17 cellular contexts compared by ENCODE assay signal in the genomic region with DNA sequence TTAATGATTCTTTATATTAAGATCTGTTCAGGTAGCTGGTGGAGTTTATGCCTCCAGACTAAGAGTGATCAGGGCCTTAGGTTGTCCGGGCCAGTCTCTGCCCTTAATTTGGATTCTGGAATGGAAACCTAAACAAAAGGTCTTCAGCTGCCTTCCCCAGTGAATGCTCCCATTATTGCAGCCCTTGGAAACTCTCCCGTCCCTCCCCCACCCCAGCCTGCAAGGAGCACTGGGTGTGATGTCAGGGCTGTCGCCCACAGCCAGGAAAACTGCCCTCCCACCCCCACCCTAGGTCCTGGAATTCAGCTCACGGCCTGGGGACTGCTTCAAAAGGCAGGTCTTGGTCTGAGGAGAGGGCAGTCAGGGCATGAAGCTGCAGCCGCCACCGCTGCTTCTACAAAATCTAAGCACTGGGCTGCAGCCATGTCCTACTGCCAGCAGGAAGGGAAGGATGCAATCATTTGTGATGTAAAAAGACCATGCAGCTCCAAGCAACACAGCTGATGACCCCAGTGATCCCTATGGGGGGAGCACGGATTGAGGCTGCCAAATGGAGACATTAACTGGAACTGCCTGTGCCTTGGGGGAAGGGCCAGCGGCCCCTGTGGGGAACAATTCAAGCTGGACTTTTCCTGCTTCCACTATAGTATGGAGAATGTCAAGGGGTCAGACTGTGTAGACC. TPM values are rescaled to one million over a fixed set of nuclear protein-coding genes. Genes with fewer than 3 reads are reported as not detected.
DNase-seq lines count a peak whose midpoint lies in the region; ATAC-seq and TF ChIP-seq lines count a peak whose summit lies in the region.
"Had no signal": no experiment of that assay in that cellular context is flagged by ENCODE, and none has a peak within 500 bp of the region (broad histone marks: within the 10 kb centered on the region; RNA-seq: fewer than 3 reads in every experiment).

No MANE protein-coding gene starts in this region.

- H3K79me2 ChIP-seq in mesendoderm (ENCODE audit: control insufficient read depth, insufficient read depth, low read length) = no peaks in the 10 kb centered on the region

- peaks cover 47% of the 10 kb centered on the region for H3K36me3 Mint-ChIP-seq in stimulated activated naive CD8-positive, alpha-beta T cell treated with anti-CD3 and anti-CD28 coated beads, Interleukin-15, Interleukin-2, amounts not matched to agents 100 ng/mL and 50 ng/mL, for 24 hours (ENCODE audit: low read depth)

- no peak overlapping the region for H2BK15ac ChIP-seq in mesendoderm (replicated peaks; ENCODE audit: low read depth)

- H2BK5ac ChIP-seq in mesendoderm (ENCODE audit: low read length) = no peak overlapping the region

- no peak overlapping the region for H3K9ac ChIP-seq in mesendoderm (ENCODE audit: low read length)

- peaks cover 9% of the 10 kb centered on the region for H3K4me1 Mint-ChIP-seq in stimulated activated naive CD8-positive, alpha-beta T cell treated with anti-CD3 and anti-CD28 coated beads, Interleukin-15, Interleukin-2, amounts not matched to agents 100 ng/mL and 50 ng/mL, for 24 hours (ENCODE audit: low read depth)

- no peak overlapping the region for H3K4me3 Mint-ChIP-seq in stimulated activated naive CD8-positive, alpha-beta T cell treated with anti-CD3 and anti-CD28 coated beads, Interleukin-15, Interleukin-2, amounts not matched to agents 100 ng/mL and 50 ng/mL, for 24 hours
- H3K4me3 Mint-ChIP-seq: activated T-helper 1 cell treated with anti-CD3 and anti-CD28 coated beads, Interleukin-12 subunit alpha, Interleukin-12 subunit beta, Interleukin-2, Interleukin-4 antibody, amounts not matched to agents 30 ng/mL and 10 ng/mL and 1 ng/mL, durations not matched to agents 14 hours and 24 hours and 36 hours; natural killer cell treated with Interleukin-12 subunit alpha and Interleukin-12 subunit beta and Interleukin-15 and Interleukin-18, amount 100 ng/mL, for 72 hours had no signal

- no peak for TF ChIP-seq CTCF in esophagus squamous epithelium (IDR thresholded peaks at IDR 0.05)

- H3K4me2 ChIP-seq in mesendoderm (ENCODE audit: low read length) = no peak overlapping the region

- no peaks in the 10 kb centered on the region for H3K9me3 Mint-ChIP-seq in stimulated activated naive CD8-positive, alpha-beta T cell treated with anti-CD3 and anti-CD28 coated beads, Interleukin-15, Interleukin-2, amounts not matched to agents 100 ng/mL and 50 ng/mL, for 24 hours
- H3K9me3 Mint-ChIP-seq: activated T-helper 1 cell treated with anti-CD3 and anti-CD28 coated beads, Interleukin-12 subunit alpha, Interleukin-12 subunit beta, Interleukin-2, Interleukin-4 antibody, amounts not matched to agents 30 ng/mL and 10 ng/mL and 1 ng/mL, durations not matched to agents 14 hours and 24 hours and 36 hours; natural killer cell treated with Interleukin-12 subunit alpha and Interleukin-12 subunit beta and Interleukin-15 and Interleukin-18, amount 100 ng/mL, for 72 hours had no signal

- no peak overlapping the region for H4K5ac ChIP-seq in mesendoderm (ENCODE audit: low read length)

- H3K9me3 ChIP-seq in esophagus squamous epithelium = no peaks in the 10 kb centered on the region
- H3K9me3 ChIP-seq: upper lobe of right lung had no signal

- H3K27ac ChIP-seq in esophagus squamous epithelium (peak overlapping the region in 3 of 4 donors; percentile 44 to 58 (median 56)), mesendoderm (ENCODE audit: low read depth, low read length) (peak overlapping the region; percentile 14)
- H3K27ac ChIP-seq: upper lobe of right lung had no signal

- peak overlapping the region; percentile 12 for H3K27ac Mint-ChIP-seq in stimulated activated naive CD8-positive, alpha-beta T cell treated with anti-CD3 and anti-CD28 coated beads, Interleukin-15, Interleukin-2, amounts not matched to agents 100 ng/mL and 50 ng/mL, for 24 hours

- no peak overlapping the region for H3K4ac ChIP-seq in mesendoderm (ENCODE audit: low read depth, low read length)

- no peak overlapping the region for H4K8ac ChIP-seq in mesendoderm (ENCODE audit: low read depth, low read length)

- H3K27me3 ChIP-seq in esophagus squamous epithelium (no peaks in the 10 kb centered on the region), mesendoderm (ENCODE audit: insufficient read depth, low read length, poor library complexity) (no peaks in the 10 kb centered on the region)
- H3K27me3 ChIP-seq: upper lobe of right lung had no signal

- H3K18ac ChIP-seq in mesendoderm (ENCODE audit: low read length) = no peak overlapping the region

- 71 to 81% methylated on average over 3 to 4 of the region's 8 CpGs for WGBS in esophagus squamous epithelium, 2 donors
- no CpG with 5 or more reads among the region's 8 CpGs for WGBS in mesendoderm (ENCODE audit: extremely low coverage, insufficient coverage, low lambda C conversion rate)

- ATAC-seq in stimulated activated naive CD8-positive, alpha-beta T cell treated with anti-CD3 and anti-CD28 coated beads, Interleukin-15, Interleukin-2, amounts not matched to agents 100 U/mL and 50 U/mL, for 24 hours = no peak
- ATAC-seq in GM21367 (IDR thresholded peaks at IDR 0.05; ENCODE audit: unreplicated experiment) (no peak), GM19328 (IDR thresholded peaks at IDR 0.05; ENCODE audit: unreplicated experiment) (no peak), HG03342 (IDR thresholded peaks at IDR 0.05; ENCODE audit: unreplicated experiment) (no peak)
- ATAC-seq: HCT116; natural killer cell treated with Interleukin-12 subunit alpha and Interleukin-12 subunit beta and Interleukin-15 and Interleukin-18, amount 100 ng/mL, for 72 hours; upper lobe of right lung had no signal

- no peak overlapping the region for H3K23ac ChIP-seq in mesendoderm (ENCODE audit: low read length)

- no peak overlapping the region for H2BK120ac ChIP-seq in mesendoderm (ENCODE audit: low read depth, low read length)

- H3K79me1 ChIP-seq in mesendoderm (ENCODE audit: low read length) = peaks cover 10% of the 10 kb centered on the region

- H3K27me3 Mint-ChIP-seq in stimulated activated naive CD8-positive, alpha-beta T cell treated with anti-CD3 and anti-CD28 coated beads, Interleukin-15, Interleukin-2, amounts not matched to agents 100 ng/mL and 50 ng/mL, for 24 hours = no peaks in the 10 kb centered on the region
- H3K27me3 Mint-ChIP-seq: natural killer cell treated with Interleukin-12 subunit alpha and Interleukin-12 subunit beta and Interleukin-15 and Interleukin-18, amount 100 ng/mL, for 72 hours had no signal

- no peak overlapping the region for H3K56ac ChIP-seq in mesendoderm (ENCODE audit: low read length)

- intact Hi-C loops in esophagus squamous epithelium (cut with DNase I) = no loop called here

- H2AK5ac ChIP-seq in mesendoderm (ENCODE audit: low read length) = no peak overlapping the region

- H3K4me1 ChIP-seq in esophagus squamous epithelium (peaks cover 7 to 27% (median 17%) of the 10 kb centered on the region in 3 donors), mesendoderm (ENCODE audit: control insufficient read depth, low read depth, low read length) (no peaks in the 10 kb centered on the region)

- H3K4me3 ChIP-seq in esophagus squamous epithelium (no peak overlapping the region), mesendoderm (ENCODE audit: low read length) (no peak overlapping the region)
- H3K4me3 ChIP-seq: upper lobe of right lung had no signal

- peaks cover 24 to 89% (median 40%) of the 10 kb centered on the region in 3 donors for H3K36me3 ChIP-seq in esophagus squamous epithelium
- H3K36me3 ChIP-seq in mesendoderm (ENCODE audit: control insufficient read depth, insufficient read depth, low read length) = peaks cover 22% of the 10 kb centered on the region

- no peak for TF ChIP-seq POLR2A in esophagus squamous epithelium (IDR thresholded peaks at IDR 0.05)

- DNase-seq in stimulated activated naive CD8-positive, alpha-beta T cell treated with anti-CD3 and anti-CD28 coated beads, Interleukin-15, Interleukin-2, amounts not matched to agents 100 U/mL and 50 U/mL, for 24 hours = no peak
- DNase-seq in esophagus squamous epithelium (lab: John Stamatoyannopoulos, UW) (no peak), mesendoderm (peak; percentile 46), NCI-H510A (lab: John Stamatoyannopoulos, UW) (no peak)
- DNase-seq: ACHN; islet precursor cell; NCI-H2171; stimulated activated CD4-positive, alpha-beta T cell treated with anti-CD3 and anti-CD28 coated beads, Interleukin-12 subunit alpha, Interleukin-12 subunit beta, amount 100 ng/mL, for 4 hours; T-helper 1 cell; upper lobe of right lung had no signal

RNA-seq across cellular contexts. Expression of gene GRHPR, which starts 11.4 kb away (rescaled TPM):
- total RNA-seq in esophagus squamous epithelium = 100 to 1,000 TPM in 2 of 4 donors, 10 to 100 TPM in 2; 74.5 to 117 (median 93.8) TPM
- polyA plus RNA-seq in mesendoderm (2013, experiment 1 of 2) = 65.0 TPM
- 67.1 TPM for polyA plus RNA-seq in mesendoderm (2013, experiment 2 of 2)

RNA-seq across cellular contexts. Expression of gene ZBTB5, which starts 31.4 kb away (rescaled TPM):
- total RNA-seq in esophagus squamous epithelium = 10 to 100 TPM; 15.0 to 23.3 (median 20.5) TPM
- polyA plus RNA-seq in mesendoderm (2013, experiment 1 of 2) = 3.9 TPM
- 3.9 TPM for polyA plus RNA-seq in mesendoderm (2013, experiment 2 of 2)

RNA-seq across cellular contexts. Expression of gene POLR1E, which starts 51.9 kb away (rescaled TPM):
- total RNA-seq in esophagus squamous epithelium = 10 to 100 TPM; 11.6 to 31.1 (median 15.2) TPM
- 21.0 TPM for polyA plus RNA-seq in mesendoderm (2013, experiment 1 of 2)
- polyA plus RNA-seq in mesendoderm (2013, experiment 2 of 2) = 22.4 TPM
